In the genomic region with DNA sequence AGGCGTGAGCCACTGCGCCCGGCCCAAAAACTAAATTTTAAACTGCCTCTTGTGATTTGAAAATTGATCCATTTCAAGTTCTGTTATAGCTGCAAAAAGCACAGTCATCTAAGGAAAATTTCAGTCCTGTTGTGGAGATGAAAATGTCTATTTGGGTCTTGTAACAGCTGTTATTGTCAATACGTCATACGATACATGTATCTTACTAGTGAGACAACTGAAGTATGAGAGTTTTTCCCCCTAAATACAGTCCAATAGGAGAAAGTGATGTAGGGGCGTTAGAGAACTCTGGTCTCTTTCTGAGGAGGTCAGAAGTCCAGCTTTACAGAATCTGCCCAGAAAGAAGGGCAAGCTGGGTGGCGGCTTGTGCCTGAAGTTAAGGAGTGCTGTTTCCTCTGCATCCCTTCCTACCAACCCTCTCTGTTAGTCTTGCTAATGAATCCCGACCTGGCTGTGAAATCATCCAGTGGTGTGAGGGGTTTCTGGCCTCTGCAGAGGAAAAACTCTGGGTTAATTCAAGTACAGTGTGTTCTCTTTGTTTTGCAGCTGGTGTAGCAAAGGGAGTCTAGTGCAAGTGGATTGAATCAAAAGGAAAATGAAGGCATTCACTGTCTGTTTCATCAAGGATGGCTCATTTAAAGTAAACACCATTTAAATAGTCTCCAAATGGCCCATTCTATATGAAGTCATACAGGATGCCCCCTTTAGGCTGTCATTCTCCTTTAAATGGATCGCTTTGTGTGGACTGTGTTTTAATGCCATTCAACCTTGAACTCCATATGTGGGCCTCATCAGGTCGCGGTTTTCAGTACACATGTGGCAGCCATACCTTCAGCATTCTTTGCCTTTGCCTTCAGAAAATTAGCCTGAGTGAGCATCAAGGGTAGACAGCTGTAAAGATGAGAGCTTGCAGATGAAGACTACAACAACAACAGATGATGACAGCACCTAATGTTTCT, we compare ENCODE assay signal across 1 cellular context.
TF ChIP-seq lines count a peak whose summit lies in the region.

No MANE protein-coding gene starts in this region.

TF ChIP-seq in IMR-90, 13 proteins besides CTCF, POLR2A, EP300 and RAD21:
- TF ChIP-seq SMC3 (IDR thresholded peaks at IDR 0.05; ENCODE audit: low read depth, low read length) (no peak), FOS (IDR thresholded peaks at IDR 0.05; ENCODE audit: low read depth, low read length) (no peak), ELK1 (IDR thresholded peaks at IDR 0.05; ENCODE audit: borderline replicate concordance, low read depth, low read length) (no peak), RFX5 (IDR thresholded peaks at IDR 0.05; ENCODE audit: low read depth, low read length) (no peak), USF2 (IDR thresholded peaks at IDR 0.05; ENCODE audit: low read depth, low read length) (no peak), BHLHE40 (IDR thresholded peaks at IDR 0.05; ENCODE audit: low read depth, low read length) (no peak), RCOR1 (IDR thresholded peaks at IDR 0.05; ENCODE audit: insufficient replicate concordance, low read length) (no peak), MXI1 (IDR thresholded peaks at IDR 0.05; ENCODE audit: borderline replicate concordance, low read depth, low read length) (no peak), MAFK (IDR thresholded peaks at IDR 0.05; ENCODE audit: low read depth, low read length) (no peak), NFE2L2 (IDR thresholded peaks at IDR 0.05; ENCODE audit: low read depth, low read length) (no peak), MAZ (IDR thresholded peaks at IDR 0.05; ENCODE audit: borderline replicate concordance, low read depth, low read length) (no peak), CEBPB (IDR thresholded peaks at IDR 0.05; ENCODE audit: low read depth, low read length) (no peak), CHD1 (IDR thresholded peaks at IDR 0.05; ENCODE audit: low read depth, low read length) (no peak)
